ENCODE assay signal across 12 cellular contexts in genomic region chrX:14051416-14051815, GRCh38. TPM values are rescaled to one million over a fixed set of nuclear protein-coding genes. Genes with fewer than 3 reads are reported as not detected.
A peak's percentile ranks its signal among the peaks of the same experiment; 100 is the strongest.
DNase-seq lines count a peak whose midpoint lies in the region; TF ChIP-seq lines count a peak whose summit lies in the region.
"Had no signal": no experiment of that assay in that cellular context is flagged by ENCODE, and none has a peak within 500 bp of the region (broad histone marks: within the 10 kb centered on the region; RNA-seq: fewer than 3 reads in every experiment).

No MANE protein-coding gene starts in this region.

- H3K27ac Mint-ChIP-seq in HFFc6 (no peak overlapping the region), mesothelial cell of epicardium (no peak overlapping the region)
- H3K27ac Mint-ChIP-seq: CD4-positive, alpha-beta memory T cell; stimulated activated naive CD8-positive, alpha-beta T cell treated with anti-CD3 and anti-CD28 coated beads, Interleukin-15, Interleukin-2, amounts not matched to agents 100 ng/mL and 50 ng/mL, for 24 hours had no signal

- TF ChIP-seq CTCF in HEK293 (tag by site-specific recombination; IDR thresholded peaks at IDR 0.05) (peak; percentile 57), VCaP (conservative IDR thresholded peaks at IDR 0.05) (peak; percentile 54), osteoblast (IDR thresholded peaks at IDR 0.05; ENCODE audit: extremely low read depth, low read depth, low read length) (peak; percentile 17), HFFc6 (IDR thresholded peaks at IDR 0.05) (no peak), mesothelial cell of epicardium (IDR thresholded peaks at IDR 0.05; ENCODE audit: unreplicated experiment) (no peak)

- H3K27me3 ChIP-seq in osteoblast (ENCODE audit: insufficient read depth, low read length) = peaks cover 5% of the 10 kb centered on the region

- H3K36me3 ChIP-seq in HEK293 (ENCODE audit: control insufficient read depth in 2 of 2, insufficient read depth in 1 of 2, low read length in 2 of 2) = no peaks in the 10 kb centered on the region
- H3K36me3 ChIP-seq in osteoblast (ENCODE audit: insufficient read depth, low read length) = no peaks in the 10 kb centered on the region

- H3K79me2 ChIP-seq in osteoblast (ENCODE audit: insufficient read depth, low read length) = no peaks in the 10 kb centered on the region

- H3K4me3 ChIP-seq in HEK293 (ENCODE audit: low read depth, low read length) (no peak overlapping the region), osteoblast (ENCODE audit: insufficient read depth, low read length) (no peak overlapping the region)
- H3K4me3 ChIP-seq: lung had no signal

- H3K36me3 Mint-ChIP-seq in HFFc6 (ENCODE audit: low read depth) (no peaks in the 10 kb centered on the region), mesothelial cell of epicardium (no peaks in the 10 kb centered on the region)
- H3K36me3 Mint-ChIP-seq: CD4-positive, alpha-beta memory T cell had no signal

- peak overlapping the region; percentile 53 for H2AFZ ChIP-seq in osteoblast (ENCODE audit: low read length)

- peak; percentile 52 for DNase-seq in NCI-H2171 treated with DMSO at 0.1 percent for 48 hours (lab: John Stamatoyannopoulos, UW)
- DNase-seq in osteoblast (ENCODE audit: insufficient read length, low spot score, missing footprints) = no peak
- DNase-seq in HFFc6 = no peak
- DNase-seq in activated T-cell treated with anti-CD3 and anti-CD28 coated beads for 4 hours = no peak
- DNase-seq in mesothelial cell of epicardium (ENCODE audit: low spot score in 2 of 2, unreplicated experiment in 2 of 2) = no peak
- DNase-seq: activated naive CD4-positive, alpha-beta T cell treated with Interleukin-2 at 50 U/mL for 16 hours; CD4-positive, alpha-beta memory T cell; Kasumi-1 had no signal

- H3K4me1 ChIP-seq in HEK293 (ENCODE audit: control insufficient read depth, insufficient read depth, low read length) = no peaks in the 10 kb centered on the region
- H3K4me1 ChIP-seq in osteoblast (ENCODE audit: insufficient read depth, low read length) = peaks cover 6% of the 10 kb centered on the region

- no peak overlapping the region for H3K27ac ChIP-seq in HEK293 (ENCODE audit: extremely low read depth, low read depth, low read length)
- no peak overlapping the region for H3K27ac ChIP-seq in VCaP
- H3K27ac ChIP-seq in osteoblast (ENCODE audit: low read depth, low read length) = no peak overlapping the region

- H4K20me1 ChIP-seq in osteoblast (ENCODE audit: insufficient read depth, low read length) = no peaks in the 10 kb centered on the region

- H3K27me3 Mint-ChIP-seq in HFFc6 (ENCODE audit: insufficient read depth) = no peaks in the 10 kb centered on the region; the same call in 1 of the 2 replicates
- no peaks in the 10 kb centered on the region for H3K27me3 Mint-ChIP-seq in mesothelial cell of epicardium (ENCODE audit: low read depth)

- no peak overlapping the region for H3K4me3 Mint-ChIP-seq in HFFc6
- no peak overlapping the region for H3K4me3 Mint-ChIP-seq in mesothelial cell of epicardium
- H3K4me3 Mint-ChIP-seq: CD4-positive, alpha-beta memory T cell; stimulated activated naive CD8-positive, alpha-beta T cell treated with anti-CD3 and anti-CD28 coated beads, Interleukin-15, Interleukin-2, amounts not matched to agents 100 ng/mL and 50 ng/mL, for 24 hours had no signal

- H3K9me3 ChIP-seq in HEK293 (ENCODE audit: control insufficient read depth, insufficient read depth, low read depth, low read length) = peaks cover 2% of the 10 kb centered on the region
- no peaks in the 10 kb centered on the region for H3K9me3 ChIP-seq in osteoblast (ENCODE audit: low read depth, low read length)

- no peak overlapping the region for H3K4me2 ChIP-seq in osteoblast (ENCODE audit: insufficient read depth, low read length)

- H3K4me1 Mint-ChIP-seq in HFFc6 (ENCODE audit: low read depth) = peaks cover 15% of the 10 kb centered on the region
- no peaks in the 10 kb centered on the region for H3K4me1 Mint-ChIP-seq in mesothelial cell of epicardium
- H3K4me1 Mint-ChIP-seq: CD4-positive, alpha-beta memory T cell had no signal

- H3K9me3 Mint-ChIP-seq in HFFc6 = no peaks in the 10 kb centered on the region
- peaks cover 39% of the 10 kb centered on the region for H3K9me3 Mint-ChIP-seq in mesothelial cell of epicardium
- H3K9me3 Mint-ChIP-seq: stimulated activated naive CD8-positive, alpha-beta T cell treated with anti-CD3 and anti-CD28 coated beads, Interleukin-15, Interleukin-2, amounts not matched to agents 100 ng/mL and 50 ng/mL, for 24 hours had no signal

- CTCF ChIA-PET in HEK293 (lab: Yijun Ruan, JAX) = interaction anchor here (0.6 to 2.0 kb wide), 4 partner anchors 12 to 1094 kb away, joined by 3 to 8 read pairs (median 4); partner anchors contain the start of gene GLRA2

- POLR2A ChIA-PET in HEK293 (lab: Yijun Ruan, JAX) = no interaction called here

TF ChIP-seq in HEK293, 187 proteins besides CTCF, POLR2A, EP300 and RAD21:
- TF ChIP-seq ZNF580 (tag by site-specific recombination; IDR thresholded peaks at IDR 0.05) (no peak), ZNF654 (tag by site-specific recombination; IDR thresholded peaks at IDR 0.05; ENCODE audit: low read depth) (peak; percentile 42; the same call in 1 of the 2 replicates)

RNA-seq across cellular contexts. Expression of gene GEMIN8, which starts 21.7 kb away (rescaled TPM):
- total RNA-seq in osteoblast = 17.0 and 22.7 TPM in 2 replicates
- total RNA-seq in HFFc6 (2021; fragmentation: NEBNext Ultra II Directional; extraction: Animal tissue kit (Norgen Biotek cat#: 25700)) = 10 to 100 TPM; 10.1 to 12.9 (median 11.8) TPM
- 16.2 to 16.7 TPM (median 16.6 TPM) in 3 replicates for total RNA-seq in mesothelial cell of epicardium

Comparison
In these comparisons a context has a peak if more than half of its experiments do, and no peak if none do; other contexts are left out.
1. CTCF ChIP-seq: peak in HEK293 (single experiment), VCaP (single experiment) and osteoblast (single experiment); none in HFFc6 (single experiment) and mesothelial cell of epicardium (single experiment).